20 cellular contexts compared by ENCODE assay signal in genomic region chr15:86300371-86301106, GRCh38.
A peak's percentile ranks its signal among the peaks of the same experiment; 100 is the strongest.
DNase-seq lines count a peak whose midpoint lies in the region; ATAC-seq, FAIRE-seq and TF ChIP-seq lines count a peak whose summit lies in the region.
"Had no signal": no experiment of that assay in that cellular context is flagged by ENCODE, and none has a peak within 500 bp of the region (broad histone marks: within the 10 kb centered on the region; RNA-seq: fewer than 3 reads in every experiment).

No MANE protein-coding gene starts in this region.

- H3K27ac Mint-ChIP-seq in astrocyte (ENCODE audit: unreplicated experiment), result no peak overlapping the region
- H3K27ac Mint-ChIP-seq: CD4-positive, alpha-beta T cell had no signal

- WGBS in heart left ventricle, 4 donors, result 50 to 62% (median 58%) methylated on average over 4 of the region's 4 CpGs

- no peaks in the 10 kb centered on the region for H3K36me3 Mint-ChIP-seq in astrocyte (ENCODE audit: low read depth, unreplicated experiment)

- H3K4me1 ChIP-seq in HUES48 (ENCODE audit: control insufficient read depth, insufficient read depth, low read length) (peaks cover 40% of the 10 kb centered on the region), astrocyte (ENCODE audit: insufficient read depth, low read length) (peaks cover 9% of the 10 kb centered on the region), foreskin keratinocyte (peaks cover 17% of the 10 kb centered on the region), heart left ventricle (no peaks in the 10 kb centered on the region)

- no peaks in the 10 kb centered on the region for H3K9me3 Mint-ChIP-seq in astrocyte (ENCODE audit: unreplicated experiment)
- H3K9me3 Mint-ChIP-seq: CD4-positive, alpha-beta T cell had no signal

- FAIRE-seq in astrocyte (lab: Jason Lieb, UNC) (no peak), RCC 7860 (lab: Jason Lieb, UNC) (no peak)
- FAIRE-seq: D721Med, GM19239, H54 had no signal

- no peaks in the 10 kb centered on the region for H3K27me3 ChIP-seq in HUES48 (ENCODE audit: control insufficient read depth, insufficient read depth, low read length)
- no peaks in the 10 kb centered on the region for H3K27me3 ChIP-seq in astrocyte (ENCODE audit: insufficient read depth, low read length)
- no peaks in the 10 kb centered on the region for H3K27me3 ChIP-seq in foreskin keratinocyte
- H3K27me3 ChIP-seq in heart left ventricle, result no peaks in the 10 kb centered on the region

- TF ChIP-seq CTCF in astrocyte (IDR thresholded peaks at IDR 0.05; ENCODE audit: insufficient read depth, low read depth, low read length) (no peak), foreskin keratinocyte (conservative IDR thresholded peaks at IDR 0.05) (peak; percentile 2), heart left ventricle (IDR thresholded peaks at IDR 0.05) (no peak)

- peak; percentile 90 for ATAC-seq in foreskin keratinocyte
- ATAC-seq in heart left ventricle, result no peak
- ATAC-seq in GM21723 (IDR thresholded peaks at IDR 0.05; ENCODE audit: unreplicated experiment), result no peak

- H3K4me3 Mint-ChIP-seq in astrocyte (ENCODE audit: unreplicated experiment), result no peak overlapping the region
- H3K4me3 Mint-ChIP-seq: CD4-positive, alpha-beta T cell had no signal

- H3K9me3 ChIP-seq in HUES48 (ENCODE audit: control insufficient read depth, insufficient read depth, low read length) (no peaks in the 10 kb centered on the region), astrocyte (ENCODE audit: insufficient read depth, low read depth, low read length) (no peaks in the 10 kb centered on the region), heart left ventricle (no peaks in the 10 kb centered on the region)

- H3K4me2 ChIP-seq in astrocyte (ENCODE audit: low read length), result peak overlapping the region; percentile 36

- intact Hi-C loops in heart left ventricle (cut with DNase I), result no loop called here

- H3K27ac ChIP-seq in HUES48 (ENCODE audit: low read depth, low read length) (peak overlapping the region; percentile 53), astrocyte (ENCODE audit: low read depth, low read length) (peak overlapping the region; percentile 40), foreskin keratinocyte (peak overlapping the region; percentile 77), heart left ventricle (no peak overlapping the region)
- H3K27ac ChIP-seq: SK-N-MC had no signal

- H3K4me1 Mint-ChIP-seq in astrocyte (ENCODE audit: low read depth, unreplicated experiment), result peaks cover 18% of the 10 kb centered on the region

- H3K79me2 ChIP-seq in astrocyte (ENCODE audit: insufficient read depth, low read length), result no peaks in the 10 kb centered on the region

- H4K20me1 ChIP-seq in astrocyte (ENCODE audit: insufficient read depth, low read length), result no peaks in the 10 kb centered on the region

- H3K36me3 ChIP-seq in HUES48 (ENCODE audit: control insufficient read depth, insufficient read depth, low read length), result no peaks in the 10 kb centered on the region
- H3K36me3 ChIP-seq in astrocyte (ENCODE audit: insufficient read depth, low read length), result no peaks in the 10 kb centered on the region
- H3K36me3 ChIP-seq in heart left ventricle, result no peaks in the 10 kb centered on the region

- H3K9ac ChIP-seq in HUES48 (ENCODE audit: low read depth, low read length), result no peak overlapping the region
- no peak overlapping the region for H3K9ac ChIP-seq in astrocyte (ENCODE audit: low read length)

- TF ChIP-seq POLR2A in heart left ventricle (IDR thresholded peaks at IDR 0.05), result no peak

- H3K27me3 Mint-ChIP-seq in astrocyte (ENCODE audit: low read depth, unreplicated experiment), result no peaks in the 10 kb centered on the region

- H3K4me3 ChIP-seq in HUES48 (ENCODE audit: low read depth, low read length) (no peak overlapping the region), astrocyte (ENCODE audit: insufficient read depth, low read depth, low read length) (no peak overlapping the region), heart left ventricle (no peak overlapping the region)
- H3K4me3 ChIP-seq: SK-N-MC had no signal

- no peak overlapping the region for H2AFZ ChIP-seq in astrocyte (ENCODE audit: low read depth, low read length)

- DNase-seq in AG08395 (ENCODE audit: low spot score), result peak; percentile 12
- DNase-seq in astrocyte (ENCODE audit: low read depth), result peak; percentile 51
- peak in 1 of 2 donors; percentile 60 for DNase-seq in foreskin keratinocyte
- DNase-seq in heart left ventricle, result no peak
- DNase-seq in T-helper 2 cell, result no peak
- DNase-seq in RCC 7860 (ENCODE audit: low spot score), result no peak
- DNase-seq: AML-193; CD4-positive, alpha-beta T cell; DND-41; GDM1; NCI-H1436 treated with DMSO at 0.1 percent for 48 hours; NCI-H2081; NCI-H2227 treated with DMSO at 0.1 percent for 48 hours; NCI-H524 treated with DMSO at 0.1 percent for 48 hours had no signal

Comparison
In these comparisons a context has a peak if more than half of its experiments do, and no peak if none do; other contexts are left out.
1. DNase-seq: peak in AG08395 (single experiment) and astrocyte (single experiment); none in heart left ventricle (0 of 5), T-helper 2 cell (0 of 5) and RCC 7860 (single experiment).
2. H3K27ac ChIP-seq: peak in HUES48 (single experiment), astrocyte (single experiment) and foreskin keratinocyte (single experiment); none in heart left ventricle (0 of 12).